Comparison of ENCODE assay signal across 8 cellular contexts in genomic region chr2:109331864-109332848, GRCh38.
DNase-seq lines count a peak whose midpoint lies in the region; ATAC-seq and TF ChIP-seq lines count a peak whose summit lies in the region.

No MANE protein-coding gene starts in this region.

- no peak overlapping the region for H3K4me3 Mint-ChIP-seq in GM23338
- peak overlapping the region; percentile 70 for H3K4me3 Mint-ChIP-seq in activated naive CD8-positive, alpha-beta T cell

- H3K27me3 ChIP-seq in GM23338 (ENCODE audit: insufficient read depth) = no peaks in the 10 kb centered on the region

- no peaks in the 10 kb centered on the region for H3F3A ChIP-seq in GM23338 (replicated peaks; ENCODE audit: low read depth)

- ATAC-seq in GM23338 (peak; percentile 68), left cardiac atrium (peak; percentile 90 to 97), GM19455 (IDR thresholded peaks at IDR 0.05; ENCODE audit: unreplicated experiment) (no peak)

- H3K27ac Mint-ChIP-seq in GM23338 = peak overlapping the region; percentile 21
- H3K27ac Mint-ChIP-seq in activated naive CD8-positive, alpha-beta T cell = no peak overlapping the region

- H4K20me1 ChIP-seq in GM23338 (replicated peaks; ENCODE audit: insufficient read depth) = no peaks in the 10 kb centered on the region

- H3K9me2 ChIP-seq in GM23338 (ENCODE audit: insufficient read depth) = peaks cover 5% of the 10 kb centered on the region; the same call in 1 of the 2 replicates

- no peaks in the 10 kb centered on the region for H3K36me3 ChIP-seq in GM23338 (ENCODE audit: insufficient read depth)

- H3K27me3 Mint-ChIP-seq in GM23338 (ENCODE audit: insufficient read depth, low read depth, poor library complexity) = peaks cover 8% of the 10 kb centered on the region
- no peaks in the 10 kb centered on the region for H3K27me3 Mint-ChIP-seq in activated naive CD8-positive, alpha-beta T cell

- H3K36me3 Mint-ChIP-seq in GM23338 (ENCODE audit: low read depth) = no peaks in the 10 kb centered on the region
- H3K36me3 Mint-ChIP-seq in activated naive CD8-positive, alpha-beta T cell = no peaks in the 10 kb centered on the region

- H3K4me2 ChIP-seq in GM23338 = no peak overlapping the region

- intact Hi-C loops in left cardiac atrium (cut with DNase I) = loop anchor here in 1 of 2 donors (5.0 to 10.0 kb wide), 2 partner anchors 53 to 205 kb away; partner anchors contain the start of gene SH3RF3

- peak overlapping the region; percentile 56 for H2AFZ ChIP-seq in GM23338

- peaks cover 28% of the 10 kb centered on the region for H3K4me1 Mint-ChIP-seq in GM23338
- peaks cover 49% of the 10 kb centered on the region for H3K4me1 Mint-ChIP-seq in activated naive CD8-positive, alpha-beta T cell (ENCODE audit: low read depth)

- H3K4me1 ChIP-seq in GM23338 (ENCODE audit: insufficient read depth) = 0 out of 2 replicates have a peak, but pooled peaks cover 4% of the 10 kb centered on the region

- peaks cover 5% of the 10 kb centered on the region; the same call in 2 of the 3 replicates for H3K9me3 Mint-ChIP-seq in GM23338
- H3K9me3 Mint-ChIP-seq in activated naive CD8-positive, alpha-beta T cell (ENCODE audit: low read depth) = no peaks in the 10 kb centered on the region

- H3K4me3 ChIP-seq in GM23338 = no peak overlapping the region

- no peak overlapping the region for H3K27ac ChIP-seq in GM23338 (ENCODE audit: low read depth)

- no peak for TF ChIP-seq CTCF in GM23338 (conservative IDR thresholded peaks at IDR 0.05; ENCODE audit: low read depth in 2 of 2)

- DNase-seq in CMK (ENCODE audit: low read depth) = peak; percentile 15
- DNase-seq in GM23338 (ENCODE audit: low spot score) = peak; percentile 24
- DNase-seq in NCI-H2171 (lab: John Stamatoyannopoulos, UW) = peak; percentile 36
- peak; percentile 91 for DNase-seq in left cardiac atrium
- DNase-seq in putamen (ENCODE audit: low spot score) = peak; percentile 90
- DNase-seq in NCI-H2107 (lab: John Stamatoyannopoulos, UW) = no peak

- no peaks in the 10 kb centered on the region for H3K79me2 ChIP-seq in GM23338 (replicated peaks; ENCODE audit: insufficient read depth)

TF ChIP-seq in GM23338, 12 proteins besides CTCF, POLR2A, EP300 and RAD21:
- TF ChIP-seq EZH2 (IDR thresholded peaks at IDR 0.05; ENCODE audit: low read depth, unreplicated experiment) (no peak), ZNF462 (CRISPR knock-in tag; IDR thresholded peaks at IDR 0.05) (no peak), STAT1 (IDR thresholded peaks at IDR 0.05; ENCODE audit: unreplicated experiment) (no peak), POLR2AphosphoS5 (IDR thresholded peaks at IDR 0.05; ENCODE audit: low read depth) (no peak), NANOG (IDR thresholded peaks at IDR 0.05; ENCODE audit: borderline replicate concordance) (no peak), REST (IDR thresholded peaks at IDR 0.05; ENCODE audit: unreplicated experiment) (no peak), EZH2phosphoT487 (IDR thresholded peaks at IDR 0.05; ENCODE audit: unreplicated experiment) (no peak), ZNF331 (CRISPR knock-in tag; IDR thresholded peaks at IDR 0.05; ENCODE audit: low read depth) (no peak), ZNF114 (CRISPR knock-in tag; IDR thresholded peaks at IDR 0.05) (no peak), ETS1 (IDR thresholded peaks at IDR 0.05) (no peak), CREB1 (CRISPR knock-in tag; IDR thresholded peaks at IDR 0.05; ENCODE audit: low read depth) (no peak), JUNB (IDR thresholded peaks at IDR 0.05; ENCODE audit: unreplicated experiment) (no peak)
TF ChIP-seq in GM23338: peak in this region for 0.
